ENCODE assay signal across 8 cellular contexts in genomic region chr17:42329025-42329976, GRCh38. TPM values are rescaled to one million over a fixed set of nuclear protein-coding genes. Genes with fewer than 3 reads are reported as not detected.
DNase-seq lines count a peak whose midpoint lies in the region; ATAC-seq and TF ChIP-seq lines count a peak whose summit lies in the region.

No MANE protein-coding gene starts in this region.

- H3K27ac Mint-ChIP-seq in natural killer cell treated with Interleukin-12 subunit alpha and Interleukin-12 subunit beta and Interleukin-15 and Interleukin-18, amount 100 ng/mL, for 72 hours = no peak overlapping the region

- no peaks in the 10 kb centered on the region for H3K79me2 ChIP-seq in OCI-LY7 (ENCODE audit: insufficient read depth, low read depth, low read length)

- H3K36me3 ChIP-seq in HAP-1 (replicated peaks) = peaks cover 29% of the 10 kb centered on the region
- H3K36me3 ChIP-seq in heart right ventricle = peaks cover 0 to 100% (median 70%) of the 10 kb centered on the region in 9 donors
- H3K36me3 ChIP-seq in sigmoid colon = peaks cover 25 to 100% (median 43%) of the 10 kb centered on the region in 4 donors
- peaks cover 24% of the 10 kb centered on the region; the same call in 1 of the 2 replicates for H3K36me3 ChIP-seq in OCI-LY7 (ENCODE audit: insufficient read depth, low read length)

- H3K9me3 Mint-ChIP-seq in natural killer cell treated with Interleukin-12 subunit alpha and Interleukin-12 subunit beta and Interleukin-15 and Interleukin-18, amount 100 ng/mL, for 72 hours = no peaks in the 10 kb centered on the region

- H3K4me1 ChIP-seq in HAP-1 (peaks cover 15% of the 10 kb centered on the region), heart right ventricle (peaks cover 0 to 22% (median 18%) of the 10 kb centered on the region in 9 donors), sigmoid colon (peaks cover 0 to 31% (median 29%) of the 10 kb centered on the region in 4 donors), OCI-LY7 (ENCODE audit: insufficient read depth, low read length, poor library complexity, severe bottlenecking) (no peaks in the 10 kb centered on the region)

- H3K4me3 ChIP-seq in HAP-1 (no peak overlapping the region), heart right ventricle (no peak overlapping the region), sigmoid colon (no peak overlapping the region), OCI-LY7 (ENCODE audit: low read depth, low read length, poor library complexity, severe bottlenecking) (no peak overlapping the region)

- H2AFZ ChIP-seq in OCI-LY7 (ENCODE audit: low read length) = no peak overlapping the region

- H3K9me2 ChIP-seq in OCI-LY7 (ENCODE audit: insufficient read depth, low read length) = no peaks in the 10 kb centered on the region

- H3K9me3 ChIP-seq in HAP-1 (no peaks in the 10 kb centered on the region), heart right ventricle (no peaks in the 10 kb centered on the region), sigmoid colon (no peaks in the 10 kb centered on the region), OCI-LY7 (ENCODE audit: low read length) (no peaks in the 10 kb centered on the region)

- H3K27me3 Mint-ChIP-seq in natural killer cell treated with Interleukin-12 subunit alpha and Interleukin-12 subunit beta and Interleukin-15 and Interleukin-18, amount 100 ng/mL, for 72 hours = no peaks in the 10 kb centered on the region

- H3K27me3 ChIP-seq in HAP-1 (ENCODE audit: low read depth) (no peaks in the 10 kb centered on the region), heart right ventricle (no peaks in the 10 kb centered on the region), sigmoid colon (no peaks in the 10 kb centered on the region)

- peaks cover 0 to 2% of the 10 kb centered on the region in 2 donors for H3K4me1 Mint-ChIP-seq in natural killer cell treated with Interleukin-12 subunit alpha and Interleukin-12 subunit beta and Interleukin-15 and Interleukin-18, amount 100 ng/mL, for 72 hours (ENCODE audit: low read depth in 2 of 2)

- ATAC-seq in heart right ventricle (peak in 7 of 8 donors; percentile 45 to 77 (median 70)), GM18870 (IDR thresholded peaks at IDR 0.05; ENCODE audit: unreplicated experiment) (no peak)
- no peak for ATAC-seq in natural killer cell treated with Interleukin-12 subunit alpha and Interleukin-12 subunit beta and Interleukin-15 and Interleukin-18, amount 100 ng/mL, for 72 hours

- H3K4me3 Mint-ChIP-seq in natural killer cell treated with Interleukin-12 subunit alpha and Interleukin-12 subunit beta and Interleukin-15 and Interleukin-18, amount 100 ng/mL, for 72 hours = no peak overlapping the region

- TF ChIP-seq EP300 in sigmoid colon (IDR thresholded peaks at IDR 0.05) = no peak

- no peak for TF ChIP-seq POLR2A in sigmoid colon (IDR thresholded peaks at IDR 0.05)

- DNase-seq in HAP-1 (ENCODE audit: low spot score in 2 of 2) (peak; percentile 84 to 85), T1000 (lab: John Stamatoyannopoulos, UW) (peak; percentile 66), heart right ventricle (no peak), sigmoid colon (no peak), OCI-LY7 (ENCODE audit: low spot score) (no peak), HT-29 (ENCODE audit: low spot score) (no peak)
- no peak for DNase-seq in natural killer cell treated with Interleukin-12 subunit alpha and Interleukin-12 subunit beta and Interleukin-15 and Interleukin-18, amount 100 ng/mL, for 72 hours (ENCODE audit: low spot score)

- no peaks in the 10 kb centered on the region for H4K20me1 ChIP-seq in OCI-LY7 (ENCODE audit: insufficient read depth, low read length)

- in situ Hi-C loops in HAP-1 (cut with MboI; ENCODE audit: low sequenced_read_pairs) = loop anchor here (10.0 kb wide), 1 partner anchor 196 kb away; no protein-coding TSS in a partner anchor

- BruUV-seq in OCI-LY7 (replicated peaks; lab: Mats Ljungman, UMichigan) = no TSS peak

- CTCF ChIA-PET in OCI-LY7 (lab: Charles Lee; ENCODE audit: unreplicated experiment) = no interaction called here

- H3K4me2 ChIP-seq in OCI-LY7 (ENCODE audit: low read length) = no peak overlapping the region

- H3K36me3 Mint-ChIP-seq in natural killer cell treated with Interleukin-12 subunit alpha and Interleukin-12 subunit beta and Interleukin-15 and Interleukin-18, amount 100 ng/mL, for 72 hours = peaks cover 24% of the 10 kb centered on the region

- intact Hi-C loops in heart right ventricle (cut with DNase I) (loop anchor here in 1 of 10 donors (5.0 kb wide), 1 partner anchor 188 kb away; no protein-coding TSS in a partner anchor), sigmoid colon (cut with DNase I) (no loop called here), OCI-LY7 (cut with micrococcal nuclease; ENCODE audit: unreplicated experiment) (no loop called here)

- H3K27ac ChIP-seq in heart right ventricle = peak overlapping the region in 9 of 10 donors; percentile 10 to 72 (median 43)
- H3K27ac ChIP-seq in sigmoid colon = peak overlapping the region; percentile 64 to 79 (median 72)
- no peak overlapping the region for H3K27ac ChIP-seq in OCI-LY7 (ENCODE audit: low read depth, low read length, poor library complexity, severe bottlenecking)

- TF ChIP-seq CTCF in heart right ventricle (IDR thresholded peaks at IDR 0.05) (no peak), sigmoid colon (IDR thresholded peaks at IDR 0.05) (no peak), OCI-LY7 (conservative IDR thresholded peaks at IDR 0.05; ENCODE audit: low read length) (no peak)

- WGBS in heart right ventricle, 2 donors = 41 to 45% methylated on average over 11 of the region's 11 CpGs
- WGBS in sigmoid colon, 2 donors = 40 to 56% methylated on average over 11 of the region's 11 CpGs

- POLR2A ChIA-PET in OCI-LY7 (lab: Charles Lee) = interaction anchor here (0.5 kb wide), 1 partner anchor 690 kb away, joined by 3 read pairs; no protein-coding TSS in a partner anchor

RNA-seq across cellular contexts. Expression of gene STAT5A, which starts 41.0 kb away (rescaled TPM):
- total RNA-seq in heart right ventricle (10 to 100 TPM; 13.4 to 28.5 (median 16.1) TPM), sigmoid colon (10 to 100 TPM; 57.2 to 91.0 (median 80.8) TPM), OCI-LY7 (2022) (7.9 TPM in 2 replicates)
- polyA plus RNA-seq in heart right ventricle (10 to 100 TPM in 1 of 2 donors, 1 to 10 TPM in 1; 8.2 to 11.9 TPM), sigmoid colon (10 to 100 TPM in 2 of 3 donors, 1 to 10 TPM in 1; 7.4 to 39.2 (median 13.2) TPM)
- 1.9 and 3.8 TPM in 2 replicates for total RNA-seq in OCI-LY7 (2014; rRNA removed; shearing (Covaris generic))
- total RNA-seq in HT-29 (2014; rRNA removed; shearing (Covaris generic)) = 11.3 and 11.7 TPM in 2 replicates
- 100 to 1,000 TPM; 187 to 392 TPM for total RNA-seq in natural killer cell treated with Interleukin-12 subunit alpha and Interleukin-12 subunit beta and Interleukin-15 and Interleukin-18, amount 100 ng/mL, for 72 hours

RNA-seq across cellular contexts. Expression of gene STAT5B, which starts 53.1 kb away (rescaled TPM):
- total RNA-seq in heart right ventricle = 10 to 100 TPM; 26.3 to 34.7 (median 30.8) TPM
- 10 to 100 TPM; 14.4 to 22.5 TPM for polyA plus RNA-seq in heart right ventricle
- total RNA-seq in sigmoid colon = 100 to 1,000 TPM in 1 of 4 donors, 10 to 100 TPM in 3; 93.5 to 117 (median 98.4) TPM
- polyA plus RNA-seq in sigmoid colon = 10 to 100 TPM; 11.3 to 37.5 (median 13.2) TPM
- 32.4 and 33.3 TPM in 2 replicates for total RNA-seq in OCI-LY7 (2014; rRNA removed; shearing (Covaris generic))
- total RNA-seq in OCI-LY7 (2022) = 46.7 and 50.5 TPM in 2 replicates
- 11.1 and 13.9 TPM in 2 replicates for total RNA-seq in HT-29 (2014; rRNA removed; shearing (Covaris generic))
- 100 to 1,000 TPM; 131 to 209 TPM for total RNA-seq in natural killer cell treated with Interleukin-12 subunit alpha and Interleukin-12 subunit beta and Interleukin-15 and Interleukin-18, amount 100 ng/mL, for 72 hours

RNA-seq across cellular contexts. Expression of gene STAT3, which starts 58.9 kb away (rescaled TPM):
- total RNA-seq in heart right ventricle (100 to 1,000 TPM in 8 of 10 donors, 10 to 100 TPM in 2; 87.2 to 398 (median 115) TPM), sigmoid colon (100 to 1,000 TPM in 3 of 4 donors, 10 to 100 TPM in 1; 87.4 to 230 (median 129) TPM), OCI-LY7 (2022) (28.7 and 37.2 TPM in 2 replicates)
- polyA plus RNA-seq in heart right ventricle (10 to 100 TPM; 33.9 to 61.7 TPM), sigmoid colon (100 to 1,000 TPM in 1 of 3 donors, 10 to 100 TPM in 2; 43.8 to 135 (median 55.7) TPM)
- 11.4 and 14.8 TPM in 2 replicates for total RNA-seq in OCI-LY7 (2014; rRNA removed; shearing (Covaris generic))
- 30.9 and 38.0 TPM in 2 replicates for total RNA-seq in HT-29 (2014; rRNA removed; shearing (Covaris generic))
- total RNA-seq in natural killer cell treated with Interleukin-12 subunit alpha and Interleukin-12 subunit beta and Interleukin-15 and Interleukin-18, amount 100 ng/mL, for 72 hours = 100 to 1,000 TPM; 171 to 344 TPM

Comparison
In these comparisons a context has a peak if more than half of its experiments do, and no peak if none do; other contexts are left out.
1. DNase-seq: peak in HAP-1 (2 of 2) and T1000 (single experiment); none in heart right ventricle (0 of 2), sigmoid colon (single experiment), OCI-LY7 (single experiment), HT-29 (single experiment) and natural killer cell treated with Interleukin-12 subunit alpha and Interleukin-12 subunit beta and Interleukin-15 and Interleukin-18, amount 100 ng/mL, for 72 hours (single experiment).
2. ATAC-seq: peak in heart right ventricle (7 of 8); none in GM18870 (single experiment) and natural killer cell treated with Interleukin-12 subunit alpha and Interleukin-12 subunit beta and Interleukin-15 and Interleukin-18, amount 100 ng/mL, for 72 hours (0 of 2).